Comparison of ENCODE assay signal across 21 cellular contexts in genomic region chr17:6046431-6046830, GRCh38. TPM values are rescaled to one million over a fixed set of nuclear protein-coding genes. Genes with fewer than 3 reads are reported as not detected.
"Had no signal": no experiment of that assay in that cellular context is flagged by ENCODE, and none has a peak within 500 bp of the region (broad histone marks: within the 10 kb centered on the region; RNA-seq: fewer than 3 reads in every experiment).

No MANE protein-coding gene starts in this region.

- H3K9me3 ChIP-seq: esophagus muscularis mucosa, gastroesophageal sphincter, neutrophil, psoas muscle, testis, upper lobe of right lung had no signal

- H3K36me3 ChIP-seq: esophagus muscularis mucosa, gastroesophageal sphincter, neutrophil, tibial nerve, upper lobe of right lung had no signal

- H3K4me1 ChIP-seq: esophagus muscularis mucosa, gastroesophageal sphincter, psoas muscle, testis, tibial nerve, upper lobe of right lung had no signal

- H3K4me3 ChIP-seq: esophagus muscularis mucosa, gastroesophageal sphincter, hepatocyte, lung, psoas muscle, testis, tibial nerve, upper lobe of right lung had no signal

- DNase-seq: effector memory CD8-positive, alpha-beta T cell; kidney; left colon; left ventricle myocardium superior; naive thymus-derived CD8-positive, alpha-beta T cell; psoas muscle; stimulated activated CD4-positive, alpha-beta T cell treated with anti-CD3 and anti-CD28 coated beads, Interleukin-2, amount 100 ng/mL, for 24 hours; stimulated activated CD4-positive, alpha-beta T cell treated with anti-CD3 and anti-CD28 coated beads, Interleukin-4, amount 100 ng/mL, for 4 hours; stimulated activated naive B cell treated with anti-CD40 and anti-IgM and Interleukin-4, amounts not matched to agents 10 μg/mL and 1 μg/mL and 100 μg/mL, for 72 hours; stimulated activated naive CD8-positive, alpha-beta T cell treated with anti-CD3 and anti-CD28 coated beads, Interleukin-15, amount 100 ng/mL, for 72 hours; testis; upper lobe of right lung had no signal

- H3K4me3 Mint-ChIP-seq: dendritic cell treated with granulocyte-macrophage colony-stimulating factor and Interleukin-4, amounts not matched to agents 40 ng/mL and 50 ng/mL, for 4 days; effector memory CD8-positive, alpha-beta T cell; naive thymus-derived CD8-positive, alpha-beta T cell; stimulated activated naive B cell treated with anti-CD40 and anti-IgM and Interleukin-4, amounts not matched to agents 10 μg/mL and 1 μg/mL and 100 μg/mL, for 72 hours; stimulated activated naive CD8-positive, alpha-beta T cell treated with anti-CD3 and anti-CD28 coated beads, Interleukin-15, amount 100 ng/mL, for 72 hours had no signal

- H3K27ac Mint-ChIP-seq: dendritic cell treated with granulocyte-macrophage colony-stimulating factor and Interleukin-4, amounts not matched to agents 40 ng/mL and 50 ng/mL, for 4 days; effector memory CD8-positive, alpha-beta T cell; naive thymus-derived CD8-positive, alpha-beta T cell; stimulated activated naive B cell treated with anti-CD40 and anti-IgM and Interleukin-4, amounts not matched to agents 10 μg/mL and 1 μg/mL and 100 μg/mL, for 72 hours; stimulated activated naive CD8-positive, alpha-beta T cell treated with anti-CD3 and anti-CD28 coated beads, Interleukin-15, amount 100 ng/mL, for 72 hours had no signal

- H2AFZ ChIP-seq: hepatocyte had no signal

- H3K79me2 ChIP-seq: hepatocyte had no signal

- H3K36me3 Mint-ChIP-seq: naive thymus-derived CD8-positive, alpha-beta T cell; stimulated activated naive B cell treated with anti-CD40 and anti-IgM and Interleukin-4, amounts not matched to agents 10 μg/mL and 1 μg/mL and 100 μg/mL, for 72 hours had no signal

- H3K4me2 ChIP-seq: hepatocyte had no signal

- H3K4me1 Mint-ChIP-seq: stimulated activated naive B cell treated with anti-CD40 and anti-IgM and Interleukin-4, amounts not matched to agents 10 μg/mL and 1 μg/mL and 100 μg/mL, for 72 hours; stimulated activated naive CD8-positive, alpha-beta T cell treated with anti-CD3 and anti-CD28 coated beads, Interleukin-15, amount 100 ng/mL, for 72 hours had no signal

- H3K27ac ChIP-seq: epithelial cell of prostate, esophagus muscularis mucosa, gastroesophageal sphincter, hepatocyte, neutrophil, psoas muscle, testis, tibial nerve, upper lobe of right lung had no signal

- H3K9me3 Mint-ChIP-seq: dendritic cell treated with granulocyte-macrophage colony-stimulating factor and Interleukin-4, amounts not matched to agents 40 ng/mL and 50 ng/mL, for 4 days; effector memory CD8-positive, alpha-beta T cell; naive thymus-derived CD8-positive, alpha-beta T cell; stimulated activated naive B cell treated with anti-CD40 and anti-IgM and Interleukin-4, amounts not matched to agents 10 μg/mL and 1 μg/mL and 100 μg/mL, for 72 hours; stimulated activated naive CD8-positive, alpha-beta T cell treated with anti-CD3 and anti-CD28 coated beads, Interleukin-15, amount 100 ng/mL, for 72 hours had no signal

- H3K27me3 ChIP-seq: esophagus muscularis mucosa, gastroesophageal sphincter, testis, tibial nerve had no signal

RNA-seq across cellular contexts. Expression of gene WSCD1, which starts 23.7 kb away (rescaled TPM):
- total RNA-seq: naive thymus-derived CD8-positive, alpha-beta T cell; osteoblast had no signal
